Comparison of ENCODE assay signal across 23 cellular contexts in the genomic region with DNA sequence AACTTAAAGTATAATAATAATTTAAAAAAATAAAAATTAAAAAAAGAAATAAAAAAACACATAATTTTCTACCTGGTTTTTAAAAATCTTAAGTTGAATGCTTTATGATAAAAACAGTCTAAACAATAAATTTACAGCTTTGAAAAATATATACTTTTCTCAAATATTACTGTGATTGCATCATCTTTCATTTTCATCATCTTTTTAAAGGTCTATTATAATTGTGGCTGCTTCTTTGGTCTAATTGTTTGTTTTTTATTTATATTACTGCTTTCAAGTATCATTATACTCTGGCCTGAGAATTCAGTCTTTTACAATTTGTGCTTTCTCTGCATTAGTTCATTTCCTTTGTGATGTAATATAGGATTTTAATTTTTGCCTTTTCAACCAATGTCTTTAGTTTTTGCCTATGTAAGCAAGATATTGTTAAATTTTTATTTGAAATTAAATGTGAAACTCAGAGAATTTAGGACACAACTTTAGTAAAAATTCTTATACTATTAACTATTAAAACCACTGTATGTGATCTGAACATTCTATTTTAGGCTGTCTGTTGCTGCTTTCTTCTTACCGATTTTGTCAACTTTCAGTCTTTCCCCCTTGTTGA. TPM values are rescaled to one million over a fixed set of nuclear protein-coding genes. Genes with fewer than 3 reads are reported as not detected.
DNase-seq lines count a peak whose midpoint lies in the region; ATAC-seq, FAIRE-seq and TF ChIP-seq lines count a peak whose summit lies in the region.
"Had no signal": no experiment of that assay in that cellular context is flagged by ENCODE, and none has a peak within 500 bp of the region (broad histone marks: within the 10 kb centered on the region; RNA-seq: fewer than 3 reads in every experiment).

No MANE protein-coding gene starts in this region.

- peaks cover 26% of the 10 kb centered on the region for H3K36me3 Mint-ChIP-seq in activated CD4-positive, alpha-beta T cell treated with anti-CD3 and anti-CD28 coated beads for 36 hours (ENCODE audit: low read depth)
- H3K36me3 Mint-ChIP-seq in stimulated activated naive CD8-positive, alpha-beta T cell treated with anti-CD3 and anti-CD28 coated beads, Interleukin-15, Interleukin-2, amounts not matched to agents 100 ng/mL and 50 ng/mL, for 24 hours (ENCODE audit: low read depth), result peaks cover 40% of the 10 kb centered on the region

- peaks cover 2 to 5% of the 10 kb centered on the region in 2 experiments; a peak in 3 of 5 replicates for H3K4me1 ChIP-seq in K562 (replicated peaks in 1 of 2; ENCODE audit: control insufficient read depth in 2 of 2, insufficient read depth in 2 of 2, low read length in 2 of 2)
- H3K4me1 ChIP-seq: SJSA1 had no signal

- peaks cover 10% of the 10 kb centered on the region; the same call in 1 of the 3 replicates for H3K79me2 ChIP-seq in K562 (ENCODE audit: control insufficient read depth, insufficient read depth, low read length)

- TF ChIP-seq CTCF in K562 (IDR thresholded peaks at IDR 0.05 in 2 of 3, conservative IDR thresholded peaks at IDR 0.05 in 1 of 3; ENCODE audit: insufficient read depth in 2 of 3, low read depth in 1 of 3, low read length in 3 of 3), result no peak

- no peak overlapping the region for H2AFZ ChIP-seq in K562 (ENCODE audit: low read depth, low read length)

- intact Hi-C loops in activated CD4-positive, alpha-beta T cell treated with anti-CD3 and anti-CD28 coated beads for 36 hours (cut with DNase I, micrococcal nuclease), result no loop called here
- intact Hi-C loops in K562 (cut with micrococcal nuclease), result no loop called here

- no peak overlapping the region for H3K9ac ChIP-seq in K562 (ENCODE audit: insufficient read depth in 1 of 2, low read depth in 2 of 2, low read length in 2 of 2)

- no peak overlapping the region for H3K4me3 Mint-ChIP-seq in activated CD4-positive, alpha-beta T cell treated with anti-CD3 and anti-CD28 coated beads for 36 hours
- H3K4me3 Mint-ChIP-seq in stimulated activated naive CD8-positive, alpha-beta T cell treated with anti-CD3 and anti-CD28 coated beads, Interleukin-15, Interleukin-2, amounts not matched to agents 100 ng/mL and 50 ng/mL, for 24 hours, result no peak overlapping the region
- peak overlapping the region in 1 of 2 donors; percentile 8 for H3K4me3 Mint-ChIP-seq in stimulated activated naive CD8-positive, alpha-beta T cell treated with anti-CD3 and anti-CD28 coated beads, Interleukin-15, amount 100 ng/mL, for 72 hours

- H3K9me3 Mint-ChIP-seq in activated CD4-positive, alpha-beta T cell treated with anti-CD3 and anti-CD28 coated beads for 36 hours (ENCODE audit: low read depth), result peaks cover 9% of the 10 kb centered on the region
- peaks cover 6% of the 10 kb centered on the region for H3K9me3 Mint-ChIP-seq in stimulated activated naive CD8-positive, alpha-beta T cell treated with anti-CD3 and anti-CD28 coated beads, Interleukin-15, Interleukin-2, amounts not matched to agents 100 ng/mL and 50 ng/mL, for 24 hours
- H3K9me3 Mint-ChIP-seq in stimulated activated naive CD8-positive, alpha-beta T cell treated with anti-CD3 and anti-CD28 coated beads, Interleukin-15, amount 100 ng/mL, for 72 hours, result peaks cover 18 to 23% of the 10 kb centered on the region in 2 donors

- no peak for DNase-seq in activated CD4-positive, alpha-beta T cell treated with anti-CD3 and anti-CD28 coated beads for 36 hours
- no peak for DNase-seq in activated CD4-positive, alpha-beta T cell treated with anti-CD3 and anti-CD28 coated beads for 1 hour
- no peak for DNase-seq in stimulated activated naive CD8-positive, alpha-beta T cell treated with anti-CD3 and anti-CD28 coated beads, Interleukin-15, Interleukin-2, amounts not matched to agents 100 U/mL and 50 U/mL, for 24 hours
- DNase-seq in K562 (ENCODE audit: extremely low read depth in 1 of 4, low spot score in 3 of 4) (no peak), NCI-H2227 treated with DMSO at 0.1 percent for 48 hours (lab: John Stamatoyannopoulos, UW) (no peak), HTR-8/SVneo (ENCODE audit: insufficient read length, low spot score) (no peak)
- DNase-seq in stimulated activated naive CD8-positive, alpha-beta T cell treated with anti-CD3 and anti-CD28 coated beads, Interleukin-15, amount 100 ng/mL, for 72 hours, result no peak
- DNase-seq: AML-193; C1 segment of cervical spinal cord; CD8-positive, alpha-beta memory T cell; MM.1S; NCI-H1092; NCI-H1436; NCI-H187 treated with DMSO at 0.1 percent for 48 hours; NCI-H2107; NCI-H510A had no signal

- BruUV-seq in K562 (replicated peaks; lab: Mats Ljungman, UMichigan), result no TSS peak

- H4K20me1 ChIP-seq in K562 (replicated peaks; ENCODE audit: control insufficient read depth, insufficient read depth, low read length), result no peaks in the 10 kb centered on the region; the same call in 1 of the 2 replicates

- H3K4me3 ChIP-seq in K562, result no peak overlapping the region
- H3K4me3 ChIP-seq: SJSA1 had no signal

- H3K4me1 Mint-ChIP-seq in activated CD4-positive, alpha-beta T cell treated with anti-CD3 and anti-CD28 coated beads for 36 hours, result peaks cover 38% of the 10 kb centered on the region
- H3K4me1 Mint-ChIP-seq in stimulated activated naive CD8-positive, alpha-beta T cell treated with anti-CD3 and anti-CD28 coated beads, Interleukin-15, Interleukin-2, amounts not matched to agents 100 ng/mL and 50 ng/mL, for 24 hours (ENCODE audit: low read depth), result peaks cover 42% of the 10 kb centered on the region
- H3K4me1 Mint-ChIP-seq in stimulated activated naive CD8-positive, alpha-beta T cell treated with anti-CD3 and anti-CD28 coated beads, Interleukin-15, amount 100 ng/mL, for 72 hours, result peaks cover 41% of the 10 kb centered on the region

- POLR2A ChIA-PET in activated CD4-positive, alpha-beta T cell treated with anti-CD3 and anti-CD28 coated beads for 36 hours (lab: Charles Lee), result no interaction called here
- POLR2A ChIA-PET in K562 (lab: Yijun Ruan, JAX), result no interaction called here

- H3K27ac ChIP-seq in K562 (ENCODE audit: extremely low read depth, low read depth, low read length), result no peak overlapping the region
- H3K27ac ChIP-seq: 22Rv1, SJSA1 had no signal

- no peak for TF ChIP-seq RAD21 in K562 (CRISPR knock-in tag; conservative IDR thresholded peaks at IDR 0.05 in 1 of 2, IDR thresholded peaks at IDR 0.05 in 1 of 2)

- no peak for ATAC-seq in activated CD4-positive, alpha-beta T cell treated with anti-CD3 and anti-CD28 coated beads for 36 hours
- ATAC-seq in stimulated activated naive CD8-positive, alpha-beta T cell treated with anti-CD3 and anti-CD28 coated beads, Interleukin-15, Interleukin-2, amounts not matched to agents 100 U/mL and 50 U/mL, for 24 hours, result no peak
- ATAC-seq in K562, result no peak
- ATAC-seq in stimulated activated naive CD8-positive, alpha-beta T cell treated with anti-CD3 and anti-CD28 coated beads, Interleukin-15, amount 100 ng/mL, for 72 hours, result no peak
- ATAC-seq: Right ventricle myocardium inferior had no signal

- in situ Hi-C loops in K562 (cut with MboI), result no loop called here

- no peak for FAIRE-seq in K562 (lab: Jason Lieb, UNC)
- no peak for FAIRE-seq in HTR-8/SVneo (lab: Jason Lieb, UNC)
- FAIRE-seq: G401.6, GM12892, RCC 7860 had no signal

- no peaks in the 10 kb centered on the region for H3K27me3 ChIP-seq in K562 (ENCODE audit: control insufficient read depth in 2 of 2, insufficient read depth in 2 of 2, low read length in 2 of 2)
- H3K27me3 ChIP-seq: SJSA1 had no signal

- TF ChIP-seq EP300 in K562 (IDR thresholded peaks at IDR 0.05; ENCODE audit: low read length), result no peak

- no peak for TF ChIP-seq POLR2A in K562 (conservative IDR thresholded peaks at IDR 0.05)

- CTCF ChIA-PET in activated CD4-positive, alpha-beta T cell treated with anti-CD3 and anti-CD28 coated beads for 36 hours (lab: Charles Lee), result interaction anchor here (1.3 kb wide), 1 partner anchor 19 kb away, joined by 3 read pairs; no protein-coding TSS in a partner anchor
- CTCF ChIA-PET in K562 (lab: Yijun Ruan, JAX; ENCODE audit: low intra/inter-chr PET ratio), result no interaction called here

- no peak overlapping the region for H3K4me2 ChIP-seq in K562 (ENCODE audit: insufficient read depth, low read length)

- H3K27ac Mint-ChIP-seq in activated CD4-positive, alpha-beta T cell treated with anti-CD3 and anti-CD28 coated beads for 36 hours, result peak overlapping the region; percentile 55
- H3K27ac Mint-ChIP-seq in stimulated activated naive CD8-positive, alpha-beta T cell treated with anti-CD3 and anti-CD28 coated beads, Interleukin-15, Interleukin-2, amounts not matched to agents 100 ng/mL and 50 ng/mL, for 24 hours, result peak overlapping the region; percentile 56
- H3K27ac Mint-ChIP-seq in stimulated activated naive CD8-positive, alpha-beta T cell treated with anti-CD3 and anti-CD28 coated beads, Interleukin-15, amount 100 ng/mL, for 72 hours, result peak overlapping the region; percentile 93 to 94

- no peaks in the 10 kb centered on the region for H3K9me3 ChIP-seq in K562 (replicated peaks; ENCODE audit: control insufficient read depth, insufficient read depth, low read depth, low read length)
- H3K9me3 ChIP-seq: SJSA1 had no signal

- 86% methylated on average over 1 of the region's 1 CpG for WGBS in K562 (ENCODE audit: insufficient coverage, low coverage, missing lambda C conversion rate)

- no peaks in the 10 kb centered on the region for H3K9me1 ChIP-seq in K562 (ENCODE audit: control insufficient read depth, insufficient read depth, low read length)

- H3K36me3 ChIP-seq in K562 (ENCODE audit: control insufficient read depth, insufficient read depth, low read length), result peaks cover 3% of the 10 kb centered on the region; the same call in 2 of the 3 replicates
- H3K36me3 ChIP-seq: SJSA1 had no signal

- H3K27me3 Mint-ChIP-seq in activated CD4-positive, alpha-beta T cell treated with anti-CD3 and anti-CD28 coated beads for 36 hours, result no peaks in the 10 kb centered on the region
- no peaks in the 10 kb centered on the region for H3K27me3 Mint-ChIP-seq in stimulated activated naive CD8-positive, alpha-beta T cell treated with anti-CD3 and anti-CD28 coated beads, Interleukin-15, Interleukin-2, amounts not matched to agents 100 ng/mL and 50 ng/mL, for 24 hours
- no peaks in the 10 kb centered on the region for H3K27me3 Mint-ChIP-seq in stimulated activated naive CD8-positive, alpha-beta T cell treated with anti-CD3 and anti-CD28 coated beads, Interleukin-15, amount 100 ng/mL, for 72 hours
- H3K27me3 Mint-ChIP-seq: CD8-positive, alpha-beta memory T cell had no signal

RNA-seq across cellular contexts. Expression of a gene that starts 7.3 kb away (rescaled TPM):
- 10 to 100 TPM; 13.1 to 14.8 TPM for total RNA-seq in activated CD4-positive, alpha-beta T cell treated with anti-CD3 and anti-CD28 coated beads for 36 hours
- 23.4 and 40.6 TPM in 2 replicates for total RNA-seq in K562 (2011; cell fraction: chromatin; rRNA removed; ENCODE audit: low replicate concordance)
- 10.8 and 19.5 TPM in 2 replicates for total RNA-seq in K562 (2011; cell fraction: nucleolus; rRNA removed)
- 34.5 and 48.2 TPM in 2 replicates for total RNA-seq in K562 (2011; cell fraction: nucleoplasm; rRNA removed)
- 17.7 and 19.4 TPM in 2 replicates for total RNA-seq in K562 (2014; rRNA removed)
- 32.3 and 43.3 TPM in 2 replicates for total RNA-seq in K562 (2014; rRNA removed; fragmentation: Illumina TruSeq; extraction: Trizol)
- 15.9 and 20.8 TPM in 2 replicates for total RNA-seq in K562 (2015; rRNA removed; fragmentation: Illumina TruSeq; extraction: Trizol)
- total RNA-seq in K562 (2021), result 19.7 and 20.1 TPM in 2 replicates
- polyA plus RNA-seq in K562 (2011; rRNA removed), result 39.3 and 40.5 TPM in 2 replicates
- 9.3 and 15.6 TPM in 2 replicates for polyA plus RNA-seq in K562 (2011; cell fraction: cytosol; rRNA removed)
- polyA plus RNA-seq in K562 (2011; cell fraction: nucleus; rRNA removed), result 60.3 and 78.0 TPM in 2 replicates
- polyA plus RNA-seq in K562 (2012), result 20.4 and 69.1 TPM in 2 replicates
- polyA plus RNA-seq in K562 (2014; fragmentation: Illumina TruSeq; extraction: Trizol), result 33.2 and 37.2 TPM in 2 replicates
- 10 to 100 TPM; 26.6 to 29.4 TPM for polyA plus RNA-seq in K562 (2014; fragmentation: Nextera tagmentation; extraction: Ambion mirVana)
- polyA plus RNA-seq in K562 (2014; rRNA removed), result 34.5 and 38.0 TPM in 2 replicates
- 27.4 and 32.5 TPM in 2 replicates for polyA minus RNA-seq in K562 (2011; rRNA and poly(A)+ RNA removed)
- 7.4 and 12.8 TPM in 2 replicates for polyA minus RNA-seq in K562 (2011; cell fraction: cytosol; rRNA and poly(A)+ RNA removed)
- polyA minus RNA-seq in K562 (2011; cell fraction: nucleus; rRNA and poly(A)+ RNA removed), result 24.2 and 39.0 TPM in 2 replicates
